Comparison of ENCODE assay signal across 29 cellular contexts in genomic region chr3:10625307-10625706, GRCh38.
"Had no signal": no experiment of that assay in that cellular context is flagged by ENCODE, and none has a peak within 500 bp of the region (broad histone marks: within the 10 kb centered on the region; RNA-seq: fewer than 3 reads in every experiment).

No MANE protein-coding gene starts in this region.

- H3K27me3 ChIP-seq: colonic mucosa, gastrocnemius medialis, pancreas, right lobe of liver, transverse colon, vagina had no signal

- H3K9me3 Mint-ChIP-seq: dendritic cell treated with granulocyte-macrophage colony-stimulating factor and Interleukin-4, amounts not matched to agents 40 ng/mL and 50 ng/mL, for 4 days; endodermal cell; memory B cell; nephron; stimulated activated naive CD8-positive, alpha-beta T cell treated with anti-CD3 and anti-CD28 coated beads, Interleukin-15, amount 100 ng/mL, for 72 hours had no signal

- H3K27ac ChIP-seq: colonic mucosa, epithelial cell of prostate, gastrocnemius medialis, neutrophil, pancreas, right lobe of liver, suprapubic skin, transverse colon, vagina had no signal

- ATAC-seq: esophagus mucosa; gastrocnemius medialis; left lobe of liver; naive thymus-derived CD4-positive, alpha-beta T cell; pancreas; right lobe of liver; stimulated activated naive CD8-positive, alpha-beta T cell treated with anti-CD3 and anti-CD28 coated beads, Interleukin-15, amount 100 ng/mL, for 72 hours had no signal

- H3K36me3 Mint-ChIP-seq: memory B cell; naive thymus-derived CD4-positive, alpha-beta T cell had no signal

- H3K9me3 ChIP-seq: colonic mucosa, gastrocnemius medialis, neutrophil, pancreas, right lobe of liver, suprapubic skin, transverse colon, vagina had no signal

- DNase-seq: colonic mucosa; effector CD8-positive, alpha-beta T cell; endodermal cell; foreskin fibroblast; gastrocnemius medialis; head of caudate nucleus; midbrain; naive thymus-derived CD4-positive, alpha-beta T cell; pancreas; right lobe of liver; small intestine; stimulated activated CD4-positive, alpha-beta T cell treated with anti-CD3 and anti-CD28 coated beads, Interleukin-12 subunit alpha, Interleukin-12 subunit beta, amount 100 ng/mL, for 4 hours; stimulated activated CD4-positive, alpha-beta T cell treated with anti-CD3 and anti-CD28 coated beads, Interleukin-1b, Interleukin-23, amount 100 ng/mL, for 48 hours; stimulated activated CD4-positive, alpha-beta T cell treated with anti-CD3 and anti-CD28 coated beads, Interleukin-4, amount 100 ng/mL, for 1 hour; stimulated activated CD8-positive, alpha-beta memory T cell treated with anti-CD3 and anti-CD28 coated beads, Interleukin-4, amount 100 ng/mL, for 48 hours; stimulated activated naive CD4-positive, alpha-beta T cell; stimulated activated naive CD8-positive, alpha-beta T cell treated with anti-CD3 and anti-CD28 coated beads, Interleukin-15, amount 100 ng/mL, for 72 hours; transverse colon had no signal

- H3K27ac Mint-ChIP-seq: dendritic cell treated with granulocyte-macrophage colony-stimulating factor and Interleukin-4, amounts not matched to agents 40 ng/mL and 50 ng/mL, for 4 days; endodermal cell; memory B cell; naive thymus-derived CD4-positive, alpha-beta T cell; nephron; progenitor cell of endocrine pancreas; stimulated activated naive CD8-positive, alpha-beta T cell treated with anti-CD3 and anti-CD28 coated beads, Interleukin-15, amount 100 ng/mL, for 72 hours had no signal

- H3K4me1 ChIP-seq: colonic mucosa, gastrocnemius medialis, pancreas, right lobe of liver, suprapubic skin, transverse colon, vagina had no signal

- H3K4me3 Mint-ChIP-seq: dendritic cell treated with granulocyte-macrophage colony-stimulating factor and Interleukin-4, amounts not matched to agents 40 ng/mL and 50 ng/mL, for 4 days; endodermal cell; memory B cell; naive thymus-derived CD4-positive, alpha-beta T cell; nephron; stimulated activated naive CD8-positive, alpha-beta T cell treated with anti-CD3 and anti-CD28 coated beads, Interleukin-15, amount 100 ng/mL, for 72 hours had no signal

- H3K36me3 ChIP-seq: colonic mucosa, gastrocnemius medialis, neutrophil, pancreas, right lobe of liver, suprapubic skin, transverse colon, vagina had no signal

- H3K4me3 ChIP-seq: colonic mucosa, gastrocnemius medialis, lung, pancreas, right lobe of liver, suprapubic skin, transverse colon, vagina had no signal

- H3K4me1 Mint-ChIP-seq: memory B cell; naive thymus-derived CD4-positive, alpha-beta T cell; nephron; stimulated activated naive CD8-positive, alpha-beta T cell treated with anti-CD3 and anti-CD28 coated beads, Interleukin-15, amount 100 ng/mL, for 72 hours had no signal
